In the genomic region with DNA sequence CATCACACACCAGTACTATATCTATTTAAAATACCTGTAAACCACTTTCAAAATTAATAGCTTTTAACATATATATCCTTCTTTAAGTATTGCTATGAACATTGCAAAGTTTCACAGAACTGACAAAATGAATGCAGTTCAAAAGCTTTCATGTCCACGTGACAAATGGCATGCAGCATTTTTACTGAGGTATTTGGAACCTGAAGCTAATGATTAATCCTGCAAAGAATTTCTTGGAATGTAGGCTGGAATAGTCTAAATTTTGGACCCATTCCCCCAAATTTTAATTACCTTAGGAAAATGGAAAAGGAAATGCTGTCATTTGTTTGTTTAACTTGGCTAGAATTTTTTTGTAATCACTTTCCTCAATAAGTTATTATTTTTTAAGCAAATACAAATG, we compare ENCODE assay signal across 21 cellular contexts.
"Had no signal": no experiment of that assay in that cellular context is flagged by ENCODE, and none has a peak within 500 bp of the region (broad histone marks: within the 10 kb centered on the region; RNA-seq: fewer than 3 reads in every experiment).

No MANE protein-coding gene starts in this region.

- H3K27ac ChIP-seq: adrenal gland, ascending aorta, colonic mucosa, dorsolateral prefrontal cortex, esophagus muscularis mucosa, left ventricle myocardium inferior, right atrium auricular region, thoracic aorta had no signal

- H3K9me3 ChIP-seq: ascending aorta, colonic mucosa, esophagus muscularis mucosa, left ventricle myocardium inferior, right atrium auricular region, thoracic aorta had no signal

- DNase-seq: activated B cell treated with CpG ODN at 0.5 μM for 24 hours; activated CD4-positive, alpha-beta T cell treated with anti-CD3 and anti-CD28 coated beads for 36 hours; activated CD4-positive, alpha-beta T cell treated with anti-CD3 and anti-CD28 coated beads, Interleukin-2, amount 50 U/mL, for 48 hours; activated CD8-positive, alpha-beta memory T cell treated with anti-CD3 and anti-CD28 coated beads, Interleukin-2, amount 50 U/mL, for 48 hours; activated naive CD4-positive, alpha-beta T cell; activated T-cell treated with anti-CD3 and anti-CD28 coated beads, Interleukin-2, amount 50 U/mL, for 4 hours; adrenal gland; colonic mucosa; dorsolateral prefrontal cortex; effector memory CD8-positive, alpha-beta T cell; left ventricle myocardium inferior; naive thymus-derived CD8-positive, alpha-beta T cell; stimulated activated CD4-positive, alpha-beta T cell treated with anti-CD3 and anti-CD28 coated beads, Interleukin-4, amount 100 ng/mL, for 24 hours; stimulated activated naive CD4-positive, alpha-beta T cell treated with Interleukin-2 at 50 U/mL for 16 hours; T-helper 17 cell had no signal

- H3K4me3 ChIP-seq: adrenal gland, ascending aorta, colonic mucosa, dorsolateral prefrontal cortex, esophagus muscularis mucosa, left ventricle myocardium inferior, right atrium auricular region, thoracic aorta had no signal

- H3K4me1 ChIP-seq: colonic mucosa, right atrium auricular region had no signal

- H3K27me3 ChIP-seq: adrenal gland, ascending aorta, colonic mucosa, dorsolateral prefrontal cortex, esophagus muscularis mucosa, right atrium auricular region had no signal

- ATAC-seq: activated CD4-positive, alpha-beta T cell treated with anti-CD3 and anti-CD28 coated beads for 36 hours; activated T-cell treated with anti-CD3 and anti-CD28 coated beads, Interleukin-2, amount 50 U/mL, for 4 hours; effector memory CD8-positive, alpha-beta T cell; naive thymus-derived CD8-positive, alpha-beta T cell; T-helper 17 cell had no signal

- H3K36me3 ChIP-seq: adrenal gland, ascending aorta, colonic mucosa, esophagus muscularis mucosa, left ventricle myocardium inferior, right atrium auricular region, thoracic aorta had no signal

- FAIRE-seq: bronchial epithelial cell, keratinocyte had no signal
